15 cellular contexts compared by ENCODE assay signal in genomic region chr11:76347391-76347790, GRCh38. TPM values are rescaled to one million over a fixed set of nuclear protein-coding genes. Genes with fewer than 3 reads are reported as not detected.
DNase-seq lines count a peak whose midpoint lies in the region; ATAC-seq, FAIRE-seq and TF ChIP-seq lines count a peak whose summit lies in the region.
"Had no signal": no experiment of that assay in that cellular context is flagged by ENCODE, and none has a peak within 500 bp of the region (broad histone marks: within the 10 kb centered on the region; RNA-seq: fewer than 3 reads in every experiment).

No MANE protein-coding gene starts in this region.

- H3K4me3 ChIP-seq in pancreas, result no peak overlapping the region
- H3K4me3 ChIP-seq: left ventricle myocardium inferior, tibial nerve had no signal

- DNase-seq in GM04504 (ENCODE audit: low read depth) (peak; percentile 23), NCI-H69 (lab: John Stamatoyannopoulos, UW) (peak; percentile 78), fibroblast of gingiva (ENCODE audit: low read depth) (peak; percentile 48), pancreas (peak in 3 of 6 donors; percentile 42 to 66 (median 62)), AG08396 (ENCODE audit: low spot score) (no peak), DMS53 treated with DMSO at 0.1 percent for 48 hours (lab: John Stamatoyannopoulos, UW; ENCODE audit: unreplicated experiment) (no peak)
- DNase-seq: activated CD4-positive, alpha-beta T cell treated with anti-CD3 and anti-CD28 coated beads, Interleukin-2, amount 10 ng/mL, durations not matched to agents 24 days and 14 days; Caco-2; left ventricle myocardium inferior; NCI-H146; stimulated activated CD4-positive, alpha-beta T cell treated with anti-CD3 and anti-CD28 coated beads, Interleukin-1b, Interleukin-23, amount 100 ng/mL, for 48 hours; stimulated activated naive CD4-positive, alpha-beta T cell treated with Interleukin-2 at 50 U/mL for 16 hours had no signal

- no peaks in the 10 kb centered on the region for H3K36me3 ChIP-seq in pancreas

- peaks cover 7 to 13% (median 11%) of the 10 kb centered on the region in 3 donors for H3K4me1 ChIP-seq in pancreas
- H3K4me1 ChIP-seq: Caco-2, tibial nerve had no signal

- H3K27me3 ChIP-seq in pancreas, result no peaks in the 10 kb centered on the region
- H3K27me3 ChIP-seq: tibial nerve had no signal

- H3K9me3 ChIP-seq in pancreas, result no peaks in the 10 kb centered on the region
- H3K9me3 ChIP-seq: Caco-2, left ventricle myocardium inferior, tibial nerve had no signal

- ATAC-seq in pancreas (peak; percentile 78 to 95 (median 94)), GM18519 (IDR thresholded peaks at IDR 0.05; ENCODE audit: low FRiP score, unreplicated experiment) (no peak)
- ATAC-seq: sciatic nerve had no signal

- no peak for FAIRE-seq in pancreas (lab: Jason Lieb, UNC)

- peak overlapping the region in 2 of 4 donors; percentile 1 to 10 for H3K27ac ChIP-seq in pancreas
- H3K27ac ChIP-seq: left ventricle myocardium inferior, tibial nerve had no signal

- 13 to 14% methylated on average over 1 of the region's 1 CpG for WGBS in pancreas, 2 donors

- intact Hi-C loops in pancreas (cut with DNase I), result no loop called here

- TF ChIP-seq CTCF in pancreas (IDR thresholded peaks at IDR 0.05), result no peak

RNA-seq across cellular contexts. Expression of gene THAP12, which starts 33.5 kb away (rescaled TPM):
- 10 to 100 TPM; 19.4 to 41.7 (median 31.9) TPM for total RNA-seq in pancreas
- polyA plus RNA-seq in pancreas, result 10 to 100 TPM; 20.1 to 22.6 TPM

RNA-seq across cellular contexts. Expression of gene GVQW3, which starts 33.7 kb away (rescaled TPM):
- total RNA-seq in pancreas, result 1 to 10 TPM; 2.3 to 9.1 (median 4.6) TPM
- polyA plus RNA-seq in pancreas, result 1 to 10 TPM; 1.8 to 1.9 TPM

Comparison
In these comparisons a context has a peak if more than half of its experiments do, and no peak if none do; other contexts are left out.
1. DNase-seq: peak in GM04504 (single experiment), NCI-H69 (single experiment) and fibroblast of gingiva (single experiment); none in AG08396 (single experiment) and DMS53 treated with DMSO at 0.1 percent for 48 hours (single experiment).